10 cellular contexts compared by ENCODE assay signal in the genomic region with DNA sequence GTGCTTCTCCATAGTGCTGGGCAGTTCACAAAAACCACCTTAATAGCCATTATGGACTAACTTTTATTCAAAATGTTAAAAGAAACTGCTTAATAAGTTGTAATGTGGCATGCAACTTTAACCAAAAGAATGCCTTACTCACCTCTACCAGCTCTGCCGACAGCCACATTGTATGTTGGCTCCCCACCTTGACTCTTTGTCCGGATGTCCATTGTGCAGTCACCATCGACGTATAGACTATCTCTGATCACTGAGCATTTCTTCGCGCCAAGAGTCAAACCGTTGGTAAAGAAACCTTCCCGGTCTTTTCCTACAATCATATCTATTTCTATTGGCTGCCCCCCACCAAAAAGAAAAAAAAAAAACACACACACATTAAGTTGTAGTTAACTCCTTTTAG. TPM values are rescaled to one million over a fixed set of nuclear protein-coding genes. Genes with fewer than 3 reads are reported as not detected.
DNase-seq lines count a peak whose midpoint lies in the region; ATAC-seq and TF ChIP-seq lines count a peak whose summit lies in the region.
"Had no signal": no experiment of that assay in that cellular context is flagged by ENCODE, and none has a peak within 500 bp of the region (broad histone marks: within the 10 kb centered on the region; RNA-seq: fewer than 3 reads in every experiment).

No MANE protein-coding gene starts in this region.

- intact Hi-C loops in A673 (cut with micrococcal nuclease; ENCODE audit: unreplicated experiment), result loop anchor here (10.0 kb wide), 1 partner anchor 527 kb away; no protein-coding TSS in a partner anchor

- TF ChIP-seq CTCF in A673 (conservative IDR thresholded peaks at IDR 0.05; ENCODE audit: low read depth, low read length) (no peak), HEK293 (tag by site-specific recombination; IDR thresholded peaks at IDR 0.05) (no peak), foreskin keratinocyte (conservative IDR thresholded peaks at IDR 0.05) (no peak)

- CTCF ChIA-PET in A673 (lab: Charles Lee) (interaction anchor here (1.0 to 1.4 kb wide), 3 partner anchors 15 to 252 kb away, joined by 3 to 9 read pairs (median 6); no protein-coding TSS in a partner anchor), HEK293 (lab: Yijun Ruan, JAX) (interaction anchor here (0.7 to 4.0 kb wide), 12 partner anchors 31 to 452 kb away, joined by 3 to 31 read pairs (median 4); no protein-coding TSS in a partner anchor)

- peaks cover 42% of the 10 kb centered on the region for H3K4me1 ChIP-seq in A673 (ENCODE audit: insufficient read depth, low read length, poor library complexity, severe bottlenecking)
- H3K4me1 ChIP-seq in HEK293 (ENCODE audit: control insufficient read depth, insufficient read depth, low read length), result no peaks in the 10 kb centered on the region
- peaks cover 33% of the 10 kb centered on the region for H3K4me1 ChIP-seq in iPS-18a (ENCODE audit: control insufficient read depth, low read depth, low read length)
- H3K4me1 ChIP-seq in foreskin keratinocyte, result peaks cover 31% of the 10 kb centered on the region

- peaks cover 43% of the 10 kb centered on the region for H3K36me3 ChIP-seq in A673 (ENCODE audit: insufficient read depth, low read length, poor library complexity, severe bottlenecking)
- peaks cover 0 to 44% of the 10 kb centered on the region in 2 experiments; a peak in 2 of 3 replicates for H3K36me3 ChIP-seq in HEK293 (ENCODE audit: control insufficient read depth in 2 of 2, insufficient read depth in 1 of 2, low read length in 2 of 2)
- H3K36me3 ChIP-seq in iPS-18a (ENCODE audit: control insufficient read depth, low read depth, low read length), result peaks cover 47% of the 10 kb centered on the region

- H3K27me3 ChIP-seq in A673 (replicated peaks; ENCODE audit: insufficient read depth, low read depth, low read length, poor library complexity) (no peaks in the 10 kb centered on the region), iPS-18a (ENCODE audit: control insufficient read depth, insufficient read depth, low read length) (no peaks in the 10 kb centered on the region), foreskin keratinocyte (no peaks in the 10 kb centered on the region)

- no peak for ATAC-seq in foreskin keratinocyte
- no peak for ATAC-seq in GM18873 (IDR thresholded peaks at IDR 0.05; ENCODE audit: low FRiP score, unreplicated experiment)

- H3K4me3 ChIP-seq in A673 (ENCODE audit: low read depth, low read length, poor library complexity, severe bottlenecking) (peak overlapping the region; percentile 83), HEK293 (ENCODE audit: low read depth, low read length) (peak overlapping the region; percentile 2; the same call in 1 of the 2 replicates), iPS-18a (ENCODE audit: low read length) (peak overlapping the region; percentile 98)

- POLR2A ChIA-PET in A673 (lab: Charles Lee; ENCODE audit: low non-redundant PET) (no interaction called here), HEK293 (lab: Yijun Ruan, JAX) (no interaction called here)

- peak overlapping the region; percentile 100 for H3K9ac ChIP-seq in iPS-18a (ENCODE audit: low read length)

- H3K27ac ChIP-seq in A673 (ENCODE audit: low read depth, low read length, poor library complexity, severe bottlenecking) (peak overlapping the region; percentile 95), HEK293 (ENCODE audit: extremely low read depth, low read depth, low read length) (no peak overlapping the region), iPS-18a (ENCODE audit: low read length) (peak overlapping the region; percentile 97), foreskin keratinocyte (no peak overlapping the region)

- BruUV-seq in A673 (replicated peaks; lab: Mats Ljungman, UMichigan), result no TSS peak

- DNase-seq in A673 (ENCODE audit: low spot score) (no peak), SW 1271 (lab: John Stamatoyannopoulos, UW) (peak; percentile 16 to 56), foreskin keratinocyte (no peak), Ammon's horn (ENCODE audit: low spot score) (no peak), NCI-H1092 treated with DMSO at 0.1 percent for 48 hours (lab: John Stamatoyannopoulos, UW) (no peak)
- DNase-seq: NCI-H187; stimulated activated CD4-positive, alpha-beta T cell treated with anti-CD3 and anti-CD28 coated beads, Interleukin-15, amount 100 ng/mL, for 24 hours had no signal

- no peaks in the 10 kb centered on the region for H3K9me3 ChIP-seq in A673 (ENCODE audit: low read depth, low read length, poor library complexity, severe bottlenecking)
- H3K9me3 ChIP-seq in HEK293 (ENCODE audit: control insufficient read depth, insufficient read depth, low read depth, low read length), result no peaks in the 10 kb centered on the region
- H3K9me3 ChIP-seq in iPS-18a (ENCODE audit: control insufficient read depth, low read depth, low read length), result no peaks in the 10 kb centered on the region

TF ChIP-seq in HEK293, 187 proteins besides CTCF, POLR2A, EP300 and RAD21:
- TF ChIP-seq, protein P1, sequence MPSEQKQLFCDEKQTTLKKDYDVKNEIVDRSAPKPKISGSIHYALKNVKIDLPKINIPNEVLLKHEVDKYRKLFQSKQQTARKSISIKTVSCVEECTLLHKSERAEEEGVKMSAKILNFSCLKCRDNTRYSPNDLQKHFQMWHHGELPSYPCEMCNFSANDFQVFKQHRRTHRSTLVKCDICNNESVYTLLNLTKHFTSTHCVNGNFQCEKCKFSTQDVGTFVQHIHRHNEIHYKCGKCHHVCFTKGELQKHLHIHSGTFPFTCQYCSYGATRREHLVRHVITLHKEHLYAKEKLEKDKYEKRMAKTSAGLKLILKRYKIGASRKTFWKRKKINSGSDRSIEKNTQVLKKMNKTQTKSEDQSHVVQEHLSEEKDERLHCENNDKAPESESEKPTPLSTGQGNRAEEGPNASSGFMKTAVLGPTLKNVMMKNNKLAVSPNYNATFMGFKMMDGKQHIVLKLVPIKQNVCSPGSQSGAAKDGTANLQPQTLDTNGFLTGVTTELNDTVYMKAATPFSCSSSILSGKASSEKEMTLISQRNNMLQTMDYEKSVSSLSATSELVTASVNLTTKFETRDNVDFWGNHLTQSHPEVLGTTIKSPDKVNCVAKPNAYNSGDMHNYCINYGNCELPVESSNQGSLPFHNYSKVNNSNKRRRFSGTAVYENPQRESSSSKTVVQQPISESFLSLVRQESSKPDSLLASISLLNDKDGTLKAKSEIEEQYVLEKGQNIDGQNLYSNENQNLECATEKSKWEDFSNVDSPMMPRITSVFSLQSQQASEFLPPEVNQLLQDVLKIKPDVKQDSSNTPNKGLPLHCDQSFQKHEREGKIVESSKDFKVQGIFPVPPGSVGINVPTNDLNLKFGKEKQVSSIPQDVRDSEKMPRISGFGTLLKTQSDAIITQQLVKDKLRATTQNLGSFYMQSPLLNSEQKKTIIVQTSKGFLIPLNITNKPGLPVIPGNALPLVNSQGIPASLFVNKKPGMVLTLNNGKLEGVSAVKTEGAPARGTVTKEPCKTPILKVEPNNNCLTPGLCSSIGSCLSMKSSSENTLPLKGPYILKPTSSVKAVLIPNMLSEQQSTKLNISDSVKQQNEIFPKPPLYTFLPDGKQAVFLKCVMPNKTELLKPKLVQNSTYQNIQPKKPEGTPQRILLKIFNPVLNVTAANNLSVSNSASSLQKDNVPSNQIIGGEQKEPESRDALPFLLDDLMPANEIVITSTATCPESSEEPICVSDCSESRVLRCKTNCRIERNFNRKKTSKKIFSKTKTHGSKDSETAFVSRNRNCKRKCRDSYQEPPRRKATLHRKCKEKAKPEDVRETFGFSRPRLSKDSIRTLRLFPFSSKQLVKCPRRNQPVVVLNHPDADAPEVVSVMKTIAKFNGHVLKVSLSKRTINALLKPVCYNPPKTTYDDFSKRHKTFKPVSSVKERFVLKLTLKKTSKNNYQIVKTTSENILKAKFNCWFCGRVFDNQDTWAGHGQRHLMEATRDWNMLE (tag by site-specific recombination; conservative IDR thresholded peaks at IDR 0.05; ENCODE audit: low read depth), result no peak
- TF ChIP-seq ZNF629 (tag by site-specific recombination; IDR thresholded peaks at IDR 0.05) (0 out of 2 replicates have a peak, but pooled peaks have one; percentile 10), ZNF114 (tag by site-specific recombination; IDR thresholded peaks at IDR 0.05) (no peak), ZBTB17 (tag by site-specific recombination; IDR thresholded peaks at IDR 0.05) (peak; percentile 36; the same call in 1 of the 2 replicates)

RNA-seq across cellular contexts. Expression of a gene that starts 2.5 kb away (rescaled TPM):
- total RNA-seq in A673 (2021), result 361 and 374 TPM in 2 replicates
- 132 and 144 TPM in 2 replicates for total RNA-seq in foreskin keratinocyte
- polyA plus RNA-seq in foreskin keratinocyte, result 126 and 134 TPM in 2 replicates

Comparison
In these comparisons a context has a peak if more than half of its experiments do, and no peak if none do; other contexts are left out.
1. DNase-seq: peak in SW 1271 (2 of 2); none in A673 (single experiment), foreskin keratinocyte (0 of 2), Ammon's horn (single experiment) and NCI-H1092 treated with DMSO at 0.1 percent for 48 hours (single experiment).
2. H3K27ac ChIP-seq: peak in A673 (single experiment) and iPS-18a (single experiment); none in HEK293 (single experiment) and foreskin keratinocyte (single experiment).
3. H3K4me3 ChIP-seq: peak in every context shown above with its lines; median percentile 98 in iPS-18a; 83 in A673; 2 in HEK293.